ENCODE assay signal across 8 cellular contexts in the genomic region with DNA sequence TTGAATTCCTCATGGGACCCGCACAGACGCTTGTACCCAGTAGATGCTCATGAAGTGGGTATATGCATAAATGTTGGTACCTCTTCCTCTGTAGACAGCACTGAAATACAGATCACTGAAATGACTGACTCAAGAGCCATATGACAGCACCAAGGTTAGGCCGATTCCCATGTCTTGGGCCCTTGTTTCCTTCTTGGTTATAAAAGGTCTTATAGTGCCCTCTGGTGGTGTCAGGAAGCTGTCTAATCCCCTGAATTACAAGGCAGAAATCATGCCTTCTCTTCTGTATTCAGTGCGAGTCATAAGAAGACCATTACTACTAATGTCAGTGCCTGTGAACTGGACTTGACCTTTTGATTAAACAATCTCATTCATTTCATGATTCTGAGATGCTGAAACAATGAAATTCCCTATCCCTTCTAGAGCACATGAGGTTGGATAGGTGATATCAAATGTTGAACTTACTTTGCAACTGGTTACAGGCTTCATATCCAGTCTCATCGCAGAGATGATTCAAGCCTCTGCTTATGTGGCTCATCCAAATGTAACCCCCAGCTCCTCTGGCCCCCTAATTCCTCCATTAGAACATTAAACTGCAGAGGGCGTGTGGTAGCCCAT. TPM values are rescaled to one million over a fixed set of nuclear protein-coding genes. Genes with fewer than 3 reads are reported as not detected.
DNase-seq lines count a peak whose midpoint lies in the region; ATAC-seq, FAIRE-seq and TF ChIP-seq lines count a peak whose summit lies in the region.

No MANE protein-coding gene starts in this region.

- H3K4me2 ChIP-seq in A549, result peak overlapping the region; percentile 53

- peaks cover 64% of the 10 kb centered on the region for H3K4me1 Mint-ChIP-seq in activated T-helper 1 cell treated with anti-CD3 and anti-CD28 coated beads, Interleukin-12 subunit alpha, Interleukin-12 subunit beta, Interleukin-2, Interleukin-4 antibody, amounts not matched to agents 30 ng/mL and 10 ng/mL and 1 ng/mL, durations not matched to agents 14 hours and 24 hours and 36 hours (ENCODE audit: low read depth)

- H3K27ac ChIP-seq in A549, result peak overlapping the region; percentile 72 to 83

- TF ChIP-seq EP300 in A549 (IDR thresholded peaks at IDR 0.05), result no peak

- peak; percentile 80 for TF ChIP-seq CTCF in A549 (IDR thresholded peaks at IDR 0.05)
- TF ChIP-seq CTCF in GM12864 (IDR thresholded peaks at IDR 0.05; ENCODE audit: low read depth, low read length, missing control alignments), result peak; percentile 69
- TF ChIP-seq CTCF in foreskin fibroblast (IDR thresholded peaks at IDR 0.05; ENCODE audit: low read depth, low read length), result peak; percentile 74

- POLR2A ChIA-PET in A549 (lab: Yijun Ruan, JAX), result no interaction called here

- H3K36me3 Mint-ChIP-seq in activated T-helper 1 cell treated with anti-CD3 and anti-CD28 coated beads, Interleukin-12 subunit alpha, Interleukin-12 subunit beta, Interleukin-2, Interleukin-4 antibody, amounts not matched to agents 30 ng/mL and 10 ng/mL and 1 ng/mL, durations not matched to agents 14 hours and 24 hours and 36 hours (ENCODE audit: low read depth), result no peaks in the 10 kb centered on the region

- H3K4me3 ChIP-seq in A549 (no peak overlapping the region), GM12864 (ENCODE audit: low read depth, low read length) (no peak overlapping the region), foreskin fibroblast (ENCODE audit: low read depth in 1 of 2, low read length in 2 of 2) (no peak overlapping the region)

- H3K9me3 ChIP-seq in A549, result no peaks in the 10 kb centered on the region

- TF ChIP-seq RAD21 in A549 (conservative IDR thresholded peaks at IDR 0.05 in 1 of 2, IDR thresholded peaks at IDR 0.05 in 1 of 2), result peak; percentile 90 to 91

- WGBS in A549 (ENCODE audit: missing lambda C conversion rate), result 68% methylated on average over 4 of the region's 6 CpGs

- peaks cover 58% of the 10 kb centered on the region for H3K4me1 ChIP-seq in A549

- intact Hi-C loops in activated T-helper 1 cell treated with anti-CD3 and anti-CD28 coated beads, Interleukin-12 subunit alpha, Interleukin-12 subunit beta, Interleukin-2, Interleukin-4 antibody, amounts not matched to agents 30 ng/mL and 10 ng/mL and 1 ng/mL, durations not matched to agents 14 hours and 24 hours and 36 hours (cut with micrococcal nuclease), result loop anchor here (1.0 to 10.0 kb wide), 9 partner anchors 51 to 755 kb away; partner anchors contain the start of gene SPATA13

- ATAC-seq in A549, result peak; percentile 90 to 94
- no peak for ATAC-seq in GM21717 (IDR thresholded peaks at IDR 0.05; ENCODE audit: unreplicated experiment)

- H3K4me3 Mint-ChIP-seq in activated T-helper 1 cell treated with anti-CD3 and anti-CD28 coated beads, Interleukin-12 subunit alpha, Interleukin-12 subunit beta, Interleukin-2, Interleukin-4 antibody, amounts not matched to agents 30 ng/mL and 10 ng/mL and 1 ng/mL, durations not matched to agents 14 hours and 24 hours and 36 hours, result no peak overlapping the region

- no peak for FAIRE-seq in A549 (lab: Jason Lieb, UNC)

- no peaks in the 10 kb centered on the region for H3K27me3 Mint-ChIP-seq in activated T-helper 1 cell treated with anti-CD3 and anti-CD28 coated beads, Interleukin-12 subunit alpha, Interleukin-12 subunit beta, Interleukin-2, Interleukin-4 antibody, amounts not matched to agents 30 ng/mL and 10 ng/mL and 1 ng/mL, durations not matched to agents 14 hours and 24 hours and 36 hours (ENCODE audit: insufficient read depth)

- no peaks in the 10 kb centered on the region for H3K9me3 Mint-ChIP-seq in activated T-helper 1 cell treated with anti-CD3 and anti-CD28 coated beads, Interleukin-12 subunit alpha, Interleukin-12 subunit beta, Interleukin-2, Interleukin-4 antibody, amounts not matched to agents 30 ng/mL and 10 ng/mL and 1 ng/mL, durations not matched to agents 14 hours and 24 hours and 36 hours

- CTCF ChIA-PET in A549 (lab: Yijun Ruan, JAX), result interaction anchor here (0.5 to 12.1 kb wide), 18 partner anchors 8 to 264 kb away, joined by 3 to 96 read pairs (median 5); no protein-coding TSS in a partner anchor

- DNase-seq in A549 (ENCODE audit: low read depth in 1 of 2, low spot score in 1 of 2) (peak; percentile 46 to 76), GM12864 (ENCODE audit: low read depth) (peak; percentile 66), HUDEP-2 (lab: John Stamatoyannopoulos, UW; ENCODE audit: unreplicated experiment in 76 of 76) (peak in 60 of 76 experiments; percentile 3 to 77 (median 42)), NOMO-1 treated with dmso at 0.1 percent for 144 hours (lab: John Stamatoyannopoulos, UW; ENCODE audit: unreplicated experiment) (peak; percentile 39), foreskin fibroblast (peak; percentile 81 to 92), nucleus accumbens (lab: John Stamatoyannopoulos, UW) (peak in 30 of 56 donors; percentile 15 to 77 (median 46))
- DNase-seq in activated T-helper 1 cell treated with anti-CD3 and anti-CD28 coated beads, Interleukin-12 subunit alpha, Interleukin-12 subunit beta, Interleukin-2, Interleukin-4 antibody, amounts not matched to agents 30 ng/mL and 10 ng/mL and 1 ng/mL, durations not matched to agents 14 hours and 24 hours and 36 hours (ENCODE audit: low spot score), result peak; percentile 55

- H3K27ac Mint-ChIP-seq in activated T-helper 1 cell treated with anti-CD3 and anti-CD28 coated beads, Interleukin-12 subunit alpha, Interleukin-12 subunit beta, Interleukin-2, Interleukin-4 antibody, amounts not matched to agents 30 ng/mL and 10 ng/mL and 1 ng/mL, durations not matched to agents 14 hours and 24 hours and 36 hours, result no peak overlapping the region

- no peak for TF ChIP-seq POLR2A in A549 (IDR thresholded peaks at IDR 0.05; ENCODE audit: low read length)

TF ChIP-seq in A549, 52 proteins besides CTCF, POLR2A, EP300 and RAD21:
- TF ChIP-seq SMC3 (IDR thresholded peaks at IDR 0.05), result peak; percentile 94
- no peak for TF ChIP-seq KDM1A (IDR thresholded peaks at IDR 0.05; ENCODE audit: low read depth)
- no peak for TF ChIP-seq HOXB13 (CRISPR knock-in tag; IDR thresholded peaks at IDR 0.05; ENCODE audit: low read depth)
- no peak for TF ChIP-seq MYC (IDR thresholded peaks at IDR 0.05; ENCODE audit: borderline replicate concordance, low read length)

RNA-seq across cellular contexts. Expression of gene SPATA13, which starts 59.7 kb away (rescaled TPM):
- polyA plus RNA-seq in A549 (2011; rRNA removed), result 6.3 and 7.2 TPM in 2 replicates
- polyA plus RNA-seq in A549 (2012; cell fraction: cytosol; rRNA removed), result 2.5 and 3.6 TPM in 2 replicates
- 4.7 and 6.9 TPM in 2 replicates for polyA plus RNA-seq in A549 (2012; cell fraction: nucleus; rRNA removed)
- 2.8 to 3.1 TPM (median 2.9 TPM) in 3 replicates for polyA plus RNA-seq in A549 (2017; fragmentation: RNase III; extraction: RNeasy Plus Mini Kit Qiagen cat#74134 plus additional on column Dnase treatment)
- polyA minus RNA-seq in A549 (2011; rRNA and poly(A)+ RNA removed), result 7.4 and 8.3 TPM in 2 replicates
- total RNA-seq in activated T-helper 1 cell treated with anti-CD3 and anti-CD28 coated beads, Interleukin-12 subunit alpha, Interleukin-12 subunit beta, Interleukin-2, Interleukin-4 antibody, amounts not matched to agents 30 ng/mL and 10 ng/mL and 1 ng/mL, durations not matched to agents 14 hours and 24 hours and 36 hours, result 56.2 and 56.3 TPM in 2 replicates
